In the genomic region with DNA sequence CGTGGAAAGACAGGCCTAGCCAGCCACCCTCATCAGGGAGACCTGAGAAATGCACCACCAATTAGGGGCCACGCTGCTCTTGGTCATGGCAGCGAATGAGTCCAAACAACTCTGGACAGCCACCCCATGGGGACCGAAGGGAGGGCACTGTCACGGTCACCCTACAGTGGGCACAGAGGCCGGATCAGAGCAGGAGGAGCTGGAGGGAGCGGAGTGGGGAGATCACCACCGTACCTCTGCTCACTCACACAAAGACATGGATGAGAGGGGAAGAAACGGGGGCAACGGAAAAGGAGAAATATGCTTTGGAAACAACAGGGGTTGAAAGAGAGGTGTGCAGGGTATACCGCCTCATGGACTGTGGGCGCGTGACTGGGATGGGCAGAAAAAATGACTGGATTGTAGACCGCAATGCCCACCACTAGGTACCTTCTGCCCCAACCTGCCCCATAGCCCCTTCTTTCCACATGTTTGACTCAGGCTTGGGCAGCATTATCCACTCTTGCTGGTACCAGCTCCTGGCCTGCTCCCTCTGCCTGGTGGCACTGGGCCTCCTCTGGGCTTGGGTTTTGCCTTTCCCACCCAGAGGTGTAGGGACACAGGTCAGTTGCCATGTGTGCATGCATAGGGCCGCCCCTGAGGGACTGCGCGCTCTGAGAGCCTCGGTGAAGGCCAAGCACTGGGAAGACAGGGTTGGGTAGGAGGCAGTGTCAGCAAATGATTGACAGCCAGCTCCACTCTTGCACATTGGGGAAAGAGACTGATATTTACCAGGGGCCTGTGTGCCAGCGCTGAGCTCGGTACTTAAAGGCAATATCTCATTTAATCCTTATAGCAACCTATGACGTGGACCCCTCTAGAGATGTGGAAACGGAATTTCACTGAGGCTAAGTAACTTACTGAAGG, we compare ENCODE assay signal across 27 cellular contexts.
"Had no signal": no experiment of that assay in that cellular context is flagged by ENCODE, and none has a peak within 500 bp of the region (broad histone marks: within the 10 kb centered on the region; RNA-seq: fewer than 3 reads in every experiment).

No MANE protein-coding gene starts in this region.

- H3K4me1 ChIP-seq: colonic mucosa, gastrocnemius medialis, parathyroid adenoma, psoas muscle, upper lobe of left lung had no signal

- H3K9me3 ChIP-seq: colonic mucosa, gastrocnemius medialis, psoas muscle, upper lobe of left lung had no signal

- FAIRE-seq: keratinocyte had no signal

- H2AFZ ChIP-seq: hepatocyte, parathyroid adenoma had no signal

- H3K27ac Mint-ChIP-seq: activated naive CD4-positive, alpha-beta T cell treated with anti-CD3 and anti-CD28 coated beads, Interleukin-2, amount 50 U/mL, for 72 hours; activated T-cell treated with anti-CD3 and anti-CD28 coated beads, Interleukin-2, amount 50 U/mL, for 24 hours; T-helper 17 cell had no signal

- H3K27ac ChIP-seq: colonic mucosa, dorsolateral prefrontal cortex, gastrocnemius medialis, hepatocyte, parathyroid adenoma, psoas muscle, upper lobe of left lung, WERI-Rb-1 had no signal

- H3K79me2 ChIP-seq: hepatocyte, parathyroid adenoma had no signal

- H3K4me3 ChIP-seq: colonic mucosa, dorsolateral prefrontal cortex, gastrocnemius medialis, hepatocyte, psoas muscle, upper lobe of left lung had no signal

- H3K9ac ChIP-seq: parathyroid adenoma had no signal

- H3K4me3 Mint-ChIP-seq: activated T-cell treated with anti-CD3 and anti-CD28 coated beads, Interleukin-2, amount 50 U/mL, for 24 hours; T-helper 17 cell had no signal

- H3K9me3 Mint-ChIP-seq: activated T-cell treated with anti-CD3 and anti-CD28 coated beads, Interleukin-2, amount 50 U/mL, for 24 hours had no signal

- H3K27me3 ChIP-seq: colonic mucosa, dorsolateral prefrontal cortex, gastrocnemius medialis, hepatocyte, upper lobe of left lung had no signal

- H3K27me3 Mint-ChIP-seq: activated T-cell treated with anti-CD3 and anti-CD28 coated beads, Interleukin-2, amount 50 U/mL, for 24 hours; naive B cell; T-helper 17 cell had no signal

- ATAC-seq: activated CD4-positive, CD25-positive, alpha-beta regulatory T cell treated with anti-CD3 and anti-CD28 coated beads, Interleukin-2, amount 50 U/mL, for 24 hours; activated naive CD4-positive, alpha-beta T cell treated with anti-CD3 and anti-CD28 coated beads, Interleukin-2, amount 50 U/mL, for 72 hours; gastrocnemius medialis; left cardiac atrium; left ventricle myocardium superior; psoas muscle; T-helper 17 cell had no signal

- DNase-seq: activated CD4-positive, alpha-beta T cell treated with anti-CD3 and anti-CD28 coated beads for 48 hours; activated CD4-positive, alpha-beta T cell treated with anti-CD3 and anti-CD28 coated beads, Interleukin-2, amount 50 U/mL, for 48 hours; activated CD8-positive, alpha-beta memory T cell treated with anti-CD3 and anti-CD28 coated beads, Interleukin-2, amount 50 U/mL, for 48 hours; activated naive CD4-positive, alpha-beta T cell; activated T-cell treated with anti-CD3 and anti-CD28 coated beads, Interleukin-2, amount 50 U/mL, for 24 hours; anterior cingulate cortex; cerebellar nuclear complex; colonic mucosa; effector memory CD4-positive, alpha-beta T cell; gastrocnemius medialis; left cardiac atrium; left ventricle myocardium superior; naive B cell; occipital lobe; psoas muscle; stimulated activated naive CD4-positive, alpha-beta T cell treated with Interleukin-2 at 50 U/mL for 16 hours; substantia nigra; T-helper 17 cell; T1000; upper lobe of left lung; WERI-Rb-1 had no signal

- H3K4me2 ChIP-seq: hepatocyte had no signal

- H3K36me3 ChIP-seq: colonic mucosa had no signal
